ENCODE assay signal across 16 cellular contexts in the genomic region with DNA sequence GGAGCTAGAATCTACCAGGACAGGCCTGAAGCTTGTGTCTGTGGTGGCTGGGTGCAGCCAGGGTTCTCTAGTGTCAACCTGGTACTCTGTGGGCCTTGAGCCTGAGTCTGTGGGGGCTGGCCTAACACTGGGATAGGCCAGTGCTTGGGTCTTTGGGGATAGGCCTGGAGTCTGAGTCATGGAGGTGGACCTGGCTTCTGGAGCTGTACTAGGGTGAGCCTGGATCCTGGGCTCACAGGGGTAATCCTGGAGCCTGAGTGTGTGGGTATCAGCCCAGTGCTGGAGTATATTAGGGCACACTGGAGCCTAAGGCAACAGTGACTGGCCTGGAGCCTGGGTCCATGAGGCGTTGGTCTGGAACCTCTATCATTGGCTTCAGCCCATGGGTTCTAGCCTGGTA.
DNase-seq lines count a peak whose midpoint lies in the region; ATAC-seq and TF ChIP-seq lines count a peak whose summit lies in the region.
"Had no signal": no experiment of that assay in that cellular context is flagged by ENCODE, and none has a peak within 500 bp of the region (broad histone marks: within the 10 kb centered on the region; RNA-seq: fewer than 3 reads in every experiment).

No MANE protein-coding gene starts in this region.

- H3K36me3 ChIP-seq in left ventricle myocardium inferior (no peaks in the 10 kb centered on the region), neuronal stem cell (replicated peaks in 1 of 2; ENCODE audit: control insufficient read depth in 2 of 2, insufficient read depth in 2 of 2, low read length in 2 of 2) (no peaks in the 10 kb centered on the region), aorta (ENCODE audit: control insufficient read depth in 1 of 2, insufficient read depth in 2 of 2, low read length in 1 of 2) (no peaks in the 10 kb centered on the region)

- H3K27me3 ChIP-seq in left ventricle myocardium inferior (ENCODE audit: low read depth) (no peaks in the 10 kb centered on the region), neuronal stem cell (ENCODE audit: control insufficient read depth in 3 of 3, insufficient read depth in 3 of 3, low read depth in 1 of 3, low read length in 3 of 3) (no peaks in the 10 kb centered on the region), aorta (ENCODE audit: control insufficient read depth in 1 of 2, insufficient read depth in 2 of 2, low read length in 1 of 2) (no peaks in the 10 kb centered on the region)

- intact Hi-C loops in left ventricle myocardium superior (cut with micrococcal nuclease) (no loop called here), left ventricle myocardium inferior (cut with micrococcal nuclease) (no loop called here), aorta (cut with DNase I) (no loop called here)

- no peak for DNase-seq in left ventricle myocardium superior
- DNase-seq in left ventricle myocardium inferior = no peak
- DNase-seq in neuronal stem cell (ENCODE audit: low spot score) = no peak
- no peak for DNase-seq in aorta
- DNase-seq in DMS153 (lab: John Stamatoyannopoulos, UW) = no peak
- DNase-seq in SKM-1 treated with dmso at 0.1 percent for 144 hours (lab: John Stamatoyannopoulos, UW; ENCODE audit: unreplicated experiment) = no peak
- DNase-seq: C1 segment of cervical spinal cord; Caco-2; CD8-positive, alpha-beta T cell; DMS79; EL; GDM1; GM23248; H7; HCEC 1CT had no signal

- no peak overlapping the region for H2BK12ac ChIP-seq in neuronal stem cell (ENCODE audit: low read length)

- H3K23ac ChIP-seq in neuronal stem cell (ENCODE audit: low read depth, low read length, poor library complexity) = peak overlapping the region; percentile 2

- peak overlapping the region; percentile 33 for H3K18ac ChIP-seq in neuronal stem cell (ENCODE audit: low read length)

- H3K27ac ChIP-seq in left ventricle myocardium inferior (replicated peaks) = no peak overlapping the region
- H3K27ac ChIP-seq in neuronal stem cell (replicated peaks; ENCODE audit: low read length) = no peak overlapping the region
- H3K27ac ChIP-seq in aorta (ENCODE audit: low read depth in 1 of 2, low read length in 2 of 2) = no peak overlapping the region
- H3K27ac ChIP-seq: GM23248 had no signal

- peak overlapping the region; percentile 25 for H2AK5ac ChIP-seq in neuronal stem cell (ENCODE audit: low read depth, low read length)

- H3K4me2 ChIP-seq in neuronal stem cell (ENCODE audit: insufficient read depth, low read length, poor library complexity, severe bottlenecking) = no peak overlapping the region

- no peaks in the 10 kb centered on the region for H3K79me1 ChIP-seq in neuronal stem cell (ENCODE audit: low read depth, low read length)

- no peak for TF ChIP-seq CTCF in left ventricle myocardium inferior (IDR thresholded peaks at IDR 0.05; ENCODE audit: borderline replicate concordance)

- H3K9me3 ChIP-seq in left ventricle myocardium inferior (replicated peaks) = peaks cover 27% of the 10 kb centered on the region
- peaks cover 2 to 30% of the 10 kb centered on the region in 2 donors for H3K9me3 ChIP-seq in neuronal stem cell (replicated peaks in 1 of 2; ENCODE audit: control insufficient read depth in 2 of 2, insufficient read depth in 1 of 2, low read depth in 1 of 2, low read length in 2 of 2)
- H3K9me3 ChIP-seq in aorta (ENCODE audit: control insufficient read depth, low read length) = no peaks in the 10 kb centered on the region

- peak overlapping the region; percentile 82 for H2BK5ac ChIP-seq in neuronal stem cell (ENCODE audit: low read length)

- H3K14ac ChIP-seq in neuronal stem cell (ENCODE audit: low read length) = no peak overlapping the region

- H3K4me3 ChIP-seq in left ventricle myocardium inferior = no peak overlapping the region
- no peak overlapping the region for H3K4me3 ChIP-seq in neuronal stem cell (ENCODE audit: low read length in 2 of 2)
- no peak overlapping the region for H3K4me3 ChIP-seq in aorta (ENCODE audit: low read length in 2 of 2)
- H3K4me3 ChIP-seq: GM12878, GM23248 had no signal

- peaks cover 24% of the 10 kb centered on the region for H3K4me1 ChIP-seq in left ventricle myocardium inferior
- H3K4me1 ChIP-seq in neuronal stem cell (ENCODE audit: control insufficient read depth in 2 of 2, insufficient read depth in 1 of 2, low read depth in 1 of 2, low read length in 2 of 2) = no peaks in the 10 kb centered on the region
- peaks cover 0 to 6% of the 10 kb centered on the region in 2 donors for H3K4me1 ChIP-seq in aorta (ENCODE audit: control insufficient read depth in 1 of 2, insufficient read depth in 2 of 2, low read length in 2 of 2)
- H3K4me1 ChIP-seq: Caco-2 had no signal

- H2BK15ac ChIP-seq in neuronal stem cell (ENCODE audit: low read length) = no peak overlapping the region

- ATAC-seq in left ventricle myocardium superior (peak; percentile 32), aorta (ENCODE audit: low FRiP score) (peak; percentile 22)
- ATAC-seq: CD8-positive, alpha-beta T cell; GM12878 had no signal

- no peak overlapping the region for H4K91ac ChIP-seq in neuronal stem cell (ENCODE audit: low read depth, low read length, poor library complexity)

- H2BK120ac ChIP-seq in neuronal stem cell (ENCODE audit: low read depth, low read length) = no peak overlapping the region

- WGBS in neuronal stem cell (ENCODE audit: extremely low coverage in 2 of 2, insufficient read length in 2 of 2, insufficient replicate concordance in 1 of 2), 2 donors = no CpG with 5 or more reads among the region's 1 CpG
- 80 to 93% methylated on average over 1 of the region's 1 CpG for WGBS in aorta, 2 donors

- H3K9ac ChIP-seq in neuronal stem cell (ENCODE audit: low read depth, low read length, poor library complexity) = no peak overlapping the region
- H3K9ac ChIP-seq: GM23248 had no signal

- no peak overlapping the region for H4K8ac ChIP-seq in neuronal stem cell (ENCODE audit: low read depth, low read length)

- no peak overlapping the region for H3K4ac ChIP-seq in neuronal stem cell (ENCODE audit: low read length)

- no peak overlapping the region for H2AFZ ChIP-seq in neuronal stem cell (ENCODE audit: low read length)
- H2AFZ ChIP-seq: GM23248 had no signal
